ENCODE assay signal across 12 cellular contexts in genomic region chr12:12294215-12295005, GRCh38. TPM values are rescaled to one million over a fixed set of nuclear protein-coding genes. Genes with fewer than 3 reads are reported as not detected.
DNase-seq lines count a peak whose midpoint lies in the region; FAIRE-seq and TF ChIP-seq lines count a peak whose summit lies in the region.
"Had no signal": no experiment of that assay in that cellular context is flagged by ENCODE, and none has a peak within 500 bp of the region (broad histone marks: within the 10 kb centered on the region; RNA-seq: fewer than 3 reads in every experiment).

No MANE protein-coding gene starts in this region.

- DNase-seq in H54 (ENCODE audit: insufficient read length, low spot score) (peak; percentile 17), astrocyte of the cerebellum (ENCODE audit: low read depth) (peak; percentile 32), iPS-NIHi7 (ENCODE audit: extremely low spot score) (peak; percentile 78), prostate gland (ENCODE audit: low spot score) (peak; percentile 32), NK-92 (lab: John Stamatoyannopoulos, UW; ENCODE audit: unreplicated experiment) (no peak), NCI-H187 (lab: John Stamatoyannopoulos, UW) (no peak), HUDEP-2 (lab: John Stamatoyannopoulos, UW; ENCODE audit: unreplicated experiment in 76 of 76) (no peak), NCI-H2029 (lab: John Stamatoyannopoulos, UW) (no peak)
- DNase-seq: central memory CD4-positive, alpha-beta T cell; foreskin keratinocyte; NCI-H1436 had no signal

- H3K27me3 ChIP-seq in prostate gland (replicated peaks; ENCODE audit: insufficient read depth): no peaks in the 10 kb centered on the region

- TF ChIP-seq POLR2A in H54 (IDR thresholded peaks at IDR 0.05; ENCODE audit: low read depth, low read length): no peak
- TF ChIP-seq POLR2A in prostate gland (IDR thresholded peaks at IDR 0.05): no peak

- WGBS in prostate gland: 23% methylated on average over 5 of the region's 5 CpGs

- peak; percentile 80 for FAIRE-seq in H54 (lab: Jason Lieb, UNC)

- in situ Hi-C loops in astrocyte of the cerebellum (cut with HindIII; ENCODE audit: low sequenced_read_pairs): no loop called here

- H3K4me1 ChIP-seq in prostate gland (replicated peaks): peaks cover 10% of the 10 kb centered on the region
- H3K4me1 ChIP-seq: foreskin keratinocyte had no signal

- TF ChIP-seq CTCF in astrocyte of the cerebellum (IDR thresholded peaks at IDR 0.05; ENCODE audit: low read depth, low read length, missing control alignments): no peak
- no peak for TF ChIP-seq CTCF in prostate gland (IDR thresholded peaks at IDR 0.05)

- H3K4me3 ChIP-seq in astrocyte of the cerebellum (ENCODE audit: low read depth, low read length) (no peak overlapping the region), prostate gland (no peak overlapping the region)

- H3K27ac ChIP-seq in prostate gland: peak overlapping the region in 1 of 2 donors; percentile 51
- H3K27ac ChIP-seq: foreskin keratinocyte had no signal

- no peaks in the 10 kb centered on the region for H3K36me3 ChIP-seq in prostate gland

- H3K9me3 ChIP-seq in prostate gland: no peaks in the 10 kb centered on the region
- H3K9me3 ChIP-seq: Caco-2 had no signal

- intact Hi-C loops in prostate gland (cut with DNase I): no loop called here

RNA-seq across cellular contexts. Expression of gene LRP6, which starts 27.6 kb away (rescaled TPM):
- 10 to 100 TPM; 23.0 to 34.7 TPM for total RNA-seq in prostate gland

RNA-seq across cellular contexts. Expression of gene MANSC1, which starts 55.6 kb away (rescaled TPM):
- total RNA-seq in prostate gland: 10 to 100 TPM; 28.9 to 33.2 TPM

Comparison
In these comparisons a context has a peak if more than half of its experiments do, and no peak if none do; other contexts are left out.
1. DNase-seq: peak in H54 (single experiment), astrocyte of the cerebellum (single experiment), iPS-NIHi7 (single experiment) and prostate gland (single experiment); none in NK-92 (single experiment), NCI-H187 (0 of 2), HUDEP-2 (0 of 76) and NCI-H2029 (single experiment).